In genomic region chr1:26921126-26921461, GRCh38 we compare ENCODE assay signal across 1 cellular context.
TF ChIP-seq lines count a peak whose summit lies in the region.

No MANE protein-coding gene starts in this region.

TF ChIP-seq in K562, 482 proteins besides CTCF, POLR2A, EP300 and RAD21 (continues in another document):
- no peak for TF ChIP-seq TCF3 (CRISPR knock-in tag; IDR thresholded peaks at IDR 0.05)
- peak; percentile 90 for TF ChIP-seq NR2F6 (CRISPR knock-in tag; IDR thresholded peaks at IDR 0.05)
- TF ChIP-seq MAX (CRISPR knock-in tag; IDR thresholded peaks at IDR 0.05): no peak
- no peak for TF ChIP-seq NR4A1 (CRISPR knock-in tag; IDR thresholded peaks at IDR 0.05)
- no peak for TF ChIP-seq NR4A1 (tag; IDR thresholded peaks at IDR 0.05)
- TF ChIP-seq MTA3 (IDR thresholded peaks at IDR 0.05; ENCODE audit: borderline replicate concordance): no peak
- TF ChIP-seq POLR2G (IDR thresholded peaks at IDR 0.05; ENCODE audit: low read depth, low read length): no peak
- no peak for TF ChIP-seq TRIM24 (IDR thresholded peaks at IDR 0.05)
- TF ChIP-seq SLC30A9 (CRISPR knock-in tag; IDR thresholded peaks at IDR 0.05): no peak
- 0 out of 2 replicates have a peak, but pooled peaks have one; percentile 22 for TF ChIP-seq ZNF324 (CRISPR knock-in tag; IDR thresholded peaks at IDR 0.05)
- TF ChIP-seq CSDE1 (IDR thresholded peaks at IDR 0.05): 0 out of 4 replicates have a peak, but pooled peaks of 1 of the 2 experiments have one; percentile 47
- no peak for TF ChIP-seq SMARCA4 (IDR thresholded peaks at IDR 0.05)
- no peak for TF ChIP-seq ZNF764 (CRISPR knock-in tag; IDR thresholded peaks at IDR 0.05; ENCODE audit: low read depth)
- TF ChIP-seq ZNF384 (IDR thresholded peaks at IDR 0.05; ENCODE audit: low read depth, low read length): no peak
- TF ChIP-seq ZBTB7A (IDR thresholded peaks at IDR 0.05; ENCODE audit: borderline replicate concordance, control insufficient read depth, low read depth, low read length): no peak
- 0 out of 2 replicates have a peak, but pooled peaks have one; percentile 16 for TF ChIP-seq SREBF2 (CRISPR knock-in tag; IDR thresholded peaks at IDR 0.05)
- no peak for TF ChIP-seq STAT5A (IDR thresholded peaks at IDR 0.05; ENCODE audit: borderline replicate concordance, low read length)
- TF ChIP-seq ETS2 (tag; IDR thresholded peaks at IDR 0.05; ENCODE audit: borderline replicate concordance, poor library complexity, severe bottlenecking): no peak
- no peak for TF ChIP-seq POLR2H (tag; IDR thresholded peaks at IDR 0.05; ENCODE audit: low read depth)
- peak; percentile 13; the same call in 1 of the 2 replicates for TF ChIP-seq HOMEZ (CRISPR knock-in tag; IDR thresholded peaks at IDR 0.05)
- no peak for TF ChIP-seq THAP7 (CRISPR knock-in tag; IDR thresholded peaks at IDR 0.05)
- no peak for TF ChIP-seq BRD9 (IDR thresholded peaks at IDR 0.05; ENCODE audit: low read depth, partially characterized antibody)
- no peak for TF ChIP-seq ELF1 (tag; IDR thresholded peaks at IDR 0.05)
- TF ChIP-seq HNRNPLL (IDR thresholded peaks at IDR 0.05; ENCODE audit: low read depth, low read length, poor library complexity, severe bottlenecking): no peak
- no peak for TF ChIP-seq ZFPM2 (CRISPR knock-in tag; IDR thresholded peaks at IDR 0.05)
- TF ChIP-seq ETV1 (tag; conservative IDR thresholded peaks at IDR 0.05; ENCODE audit: low read depth): no peak
- TF ChIP-seq NFIC (IDR thresholded peaks at IDR 0.05): no peak
- no peak for TF ChIP-seq E2F8 (IDR thresholded peaks at IDR 0.05; ENCODE audit: low read depth, partially characterized antibody)
- TF ChIP-seq CAMTA2 (CRISPR knock-in tag; conservative IDR thresholded peaks at IDR 0.05): no peak
- no peak for TF ChIP-seq SNIP1 (IDR thresholded peaks at IDR 0.05; ENCODE audit: low read depth)
- TF ChIP-seq MEIS2 (IDR thresholded peaks at IDR 0.05; ENCODE audit: partially characterized antibody): no peak
- no peak for TF ChIP-seq ATF7 (IDR thresholded peaks at IDR 0.05)
- TF ChIP-seq CHCHD3 (CRISPR knock-in tag; IDR thresholded peaks at IDR 0.05): no peak
- TF ChIP-seq FOXP4 (CRISPR knock-in tag; IDR thresholded peaks at IDR 0.05; ENCODE audit: borderline replicate concordance): no peak
- TF ChIP-seq RFX5 (IDR thresholded peaks at IDR 0.05; ENCODE audit: low read depth, low read length): no peak
- no peak for TF ChIP-seq PBX2 (CRISPR knock-in tag; IDR thresholded peaks at IDR 0.05; ENCODE audit: low read depth)
- no peak for TF ChIP-seq PBX2 (tag; conservative IDR thresholded peaks at IDR 0.05; ENCODE audit: low read depth)
- TF ChIP-seq ZBTB33 (CRISPR knock-in tag; IDR thresholded peaks at IDR 0.05): no peak
- no peak for TF ChIP-seq TEAD4 (IDR thresholded peaks at IDR 0.05; ENCODE audit: low read length)
- TF ChIP-seq TEAD4 (CRISPR knock-in tag; IDR thresholded peaks at IDR 0.05; ENCODE audit: borderline replicate concordance): no peak
- no peak for TF ChIP-seq CREB1 (IDR thresholded peaks at IDR 0.05)
- TF ChIP-seq CREB1 (CRISPR knock-in tag; IDR thresholded peaks at IDR 0.05): no peak
- no peak for TF ChIP-seq CEBPB (tag; IDR thresholded peaks at IDR 0.05)
- TF ChIP-seq E2F6 (IDR thresholded peaks at IDR 0.05; ENCODE audit: borderline replicate concordance in 1 of 2, extremely low read depth in 1 of 2, insufficient read depth in 1 of 2, insufficient read length in 1 of 2, low read depth in 1 of 2, low read length in 1 of 2, poor library complexity in 1 of 2, severe bottlenecking in 1 of 2): no peak
- TF ChIP-seq ZFP30 (CRISPR knock-in tag; IDR thresholded peaks at IDR 0.05; ENCODE audit: borderline replicate concordance): no peak
- TF ChIP-seq ERF (CRISPR knock-in tag; IDR thresholded peaks at IDR 0.05): peak; percentile 61; the same call in 1 of the 2 replicates
- TF ChIP-seq FOSL1 (tag; conservative IDR thresholded peaks at IDR 0.05): no peak
- no peak for TF ChIP-seq ARNT (IDR thresholded peaks at IDR 0.05)
- TF ChIP-seq ZNF551 (CRISPR knock-in tag; IDR thresholded peaks at IDR 0.05): no peak
- no peak for TF ChIP-seq ZNF280A (IDR thresholded peaks at IDR 0.05; ENCODE audit: low read depth, partially characterized antibody)
- TF ChIP-seq ZNF165 (CRISPR knock-in tag; IDR thresholded peaks at IDR 0.05; ENCODE audit: borderline replicate concordance): no peak
- peak in 1 of 2 experiments; percentile 17; a peak in 1 of 4 replicates for TF ChIP-seq FOXA3 (CRISPR knock-in tag; conservative IDR thresholded peaks at IDR 0.05 in 1 of 2, IDR thresholded peaks at IDR 0.05 in 1 of 2)
- 0 out of 2 replicates have a peak, but pooled peaks have one; percentile 58 for TF ChIP-seq ZC3H4 (CRISPR knock-in tag; IDR thresholded peaks at IDR 0.05; ENCODE audit: borderline replicate concordance)
- TF ChIP-seq ZNF121 (CRISPR knock-in tag; conservative IDR thresholded peaks at IDR 0.05): no peak
- TF ChIP-seq SRSF1 (IDR thresholded peaks at IDR 0.05; ENCODE audit: low read depth, low read length): no peak
- TF ChIP-seq HDGF (IDR thresholded peaks at IDR 0.05): no peak
- TF ChIP-seq ZNF24 (IDR thresholded peaks at IDR 0.05): no peak
- TF ChIP-seq ZBTB43 (CRISPR knock-in tag; IDR thresholded peaks at IDR 0.05): no peak
